In the genomic region with DNA sequence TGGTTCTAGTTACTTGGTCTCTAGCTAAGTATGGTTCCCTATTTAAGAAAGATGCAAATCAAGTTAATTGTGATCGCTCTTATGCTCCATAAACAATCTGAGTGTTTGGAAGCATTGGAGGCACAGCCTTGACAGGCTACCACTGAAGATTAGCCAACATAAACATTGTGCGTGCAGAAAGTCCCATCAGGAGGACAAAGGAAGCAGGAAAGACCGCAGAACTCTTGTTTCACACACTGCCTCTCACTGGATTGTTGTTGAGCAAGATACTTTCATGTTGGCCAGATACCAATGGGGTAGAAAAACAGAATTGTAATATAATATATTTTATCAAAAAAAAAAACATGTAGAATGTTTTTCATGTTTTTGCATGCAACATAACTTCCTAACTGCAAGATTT, we compare ENCODE assay signal across 30 cellular contexts.
DNase-seq lines count a peak whose midpoint lies in the region; ATAC-seq and TF ChIP-seq lines count a peak whose summit lies in the region.
"Had no signal": no experiment of that assay in that cellular context is flagged by ENCODE, and none has a peak within 500 bp of the region (broad histone marks: within the 10 kb centered on the region; RNA-seq: fewer than 3 reads in every experiment).

No MANE protein-coding gene starts in this region.

- no peaks in the 10 kb centered on the region for H3K4me1 Mint-ChIP-seq in activated CD4-positive, alpha-beta T cell treated with anti-CD3 and anti-CD28 coated beads for 36 hours
- H3K4me1 Mint-ChIP-seq: activated CD4-positive, alpha-beta T cell treated with anti-CD3 and anti-CD28 coated beads, Interleukin-2, amount 10 ng/mL, durations not matched to agents 24 days and 14 days; activated CD8-positive, alpha-beta memory T cell treated with anti-CD3 and anti-CD28 coated beads, Interleukin-2, amount 10 ng/mL, durations not matched to agents 7 days and 5 days; B cell; central memory CD8-positive, alpha-beta T cell; memory B cell; naive thymus-derived CD4-positive, alpha-beta T cell had no signal

- H3K4me3 ChIP-seq in AG10803 (ENCODE audit: low read length) (no peak overlapping the region), astrocyte of the cerebellum (ENCODE audit: low read depth, low read length) (no peak overlapping the region), mesenchymal stem cell (ENCODE audit: insufficient read depth in 1 of 2, low read depth in 1 of 2, low read length in 2 of 2) (no peak overlapping the region), mesendoderm (ENCODE audit: low read length) (no peak overlapping the region), MM.1S (ENCODE audit: low read length) (no peak overlapping the region)
- H3K4me3 ChIP-seq: dorsolateral prefrontal cortex, GM23338, heart right ventricle, spleen had no signal

- no peaks in the 10 kb centered on the region for H3K9me3 Mint-ChIP-seq in activated CD4-positive, alpha-beta T cell treated with anti-CD3 and anti-CD28 coated beads for 36 hours (ENCODE audit: low read depth)
- H3K9me3 Mint-ChIP-seq: activated CD4-positive, alpha-beta T cell treated with anti-CD3 and anti-CD28 coated beads, Interleukin-2, amount 10 ng/mL, durations not matched to agents 24 days and 14 days; activated naive CD4-positive, alpha-beta T cell treated with anti-CD3 and anti-CD28 coated beads for 36 hours; central memory CD8-positive, alpha-beta T cell; GM23338; HFFc6; memory B cell had no signal

- H3K36me3 ChIP-seq in mesenchymal stem cell (ENCODE audit: control insufficient read depth in 1 of 2, insufficient read depth in 2 of 2, low read depth in 1 of 2, low read length in 2 of 2) (no peaks in the 10 kb centered on the region), mesendoderm (ENCODE audit: control insufficient read depth, insufficient read depth, low read length) (no peaks in the 10 kb centered on the region), MM.1S (replicated peaks; ENCODE audit: insufficient read depth, low read length) (no peaks in the 10 kb centered on the region)
- H3K36me3 ChIP-seq: heart right ventricle, spleen had no signal

- no peaks in the 10 kb centered on the region for H3K4me1 ChIP-seq in mesenchymal stem cell (ENCODE audit: control insufficient read depth, insufficient read depth, low read depth, low read length)
- H3K4me1 ChIP-seq in mesendoderm (ENCODE audit: control insufficient read depth, low read depth, low read length) = no peaks in the 10 kb centered on the region
- H3K4me1 ChIP-seq in MM.1S (ENCODE audit: low read length) = no peaks in the 10 kb centered on the region
- H3K4me1 ChIP-seq: heart right ventricle, spleen had no signal

- no peak overlapping the region for H3K27ac ChIP-seq in epithelial cell of prostate
- no peak overlapping the region for H3K27ac ChIP-seq in mesenchymal stem cell (ENCODE audit: low read length, poor library complexity, severe bottlenecking)
- no peak overlapping the region for H3K27ac ChIP-seq in mesendoderm (ENCODE audit: low read depth, low read length)
- no peak overlapping the region for H3K27ac ChIP-seq in MM.1S (ENCODE audit: low read length)
- H3K27ac ChIP-seq: dorsolateral prefrontal cortex, heart right ventricle, spleen, VCaP had no signal

- H3K79me1 ChIP-seq in mesenchymal stem cell (replicated peaks; ENCODE audit: low read length, poor library complexity, severe bottlenecking) (no peaks in the 10 kb centered on the region), mesendoderm (ENCODE audit: low read length) (no peaks in the 10 kb centered on the region)

- H2BK5ac ChIP-seq in mesenchymal stem cell (ENCODE audit: low read depth, low read length, poor library complexity, severe bottlenecking) (no peak overlapping the region), mesendoderm (ENCODE audit: low read length) (no peak overlapping the region)

- no peak overlapping the region for H3K27ac Mint-ChIP-seq in activated CD4-positive, alpha-beta T cell treated with anti-CD3 and anti-CD28 coated beads for 36 hours
- H3K27ac Mint-ChIP-seq: activated CD4-positive, alpha-beta T cell treated with anti-CD3 and anti-CD28 coated beads, Interleukin-2, amount 10 ng/mL, durations not matched to agents 24 days and 14 days; activated CD8-positive, alpha-beta memory T cell treated with anti-CD3 and anti-CD28 coated beads, Interleukin-2, amount 10 ng/mL, durations not matched to agents 7 days and 5 days; activated naive CD4-positive, alpha-beta T cell treated with anti-CD3 and anti-CD28 coated beads for 36 hours; B cell; GM23338; HFFc6; memory B cell; naive thymus-derived CD4-positive, alpha-beta T cell had no signal

- intact Hi-C loops in activated CD4-positive, alpha-beta T cell treated with anti-CD3 and anti-CD28 coated beads for 36 hours (cut with DNase I, micrococcal nuclease) = no loop called here

- no peak overlapping the region for H3K56ac ChIP-seq in mesendoderm (ENCODE audit: low read length)

- no peaks in the 10 kb centered on the region for H3K9me2 ChIP-seq in MM.1S (replicated peaks; ENCODE audit: insufficient read depth, low read length)

- H3K4ac ChIP-seq in mesenchymal stem cell (ENCODE audit: low read depth in 1 of 2, low read length in 2 of 2) (no peak overlapping the region), mesendoderm (ENCODE audit: low read depth, low read length) (no peak overlapping the region)

- H2AFZ ChIP-seq in mesenchymal stem cell (ENCODE audit: low read depth, low read length) (no peak overlapping the region), MM.1S (ENCODE audit: low read length) (no peak overlapping the region)
- H2AFZ ChIP-seq: GM23338 had no signal

- H3K79me2 ChIP-seq in mesendoderm (ENCODE audit: control insufficient read depth, insufficient read depth, low read length) (no peaks in the 10 kb centered on the region), MM.1S (ENCODE audit: low read length) (no peaks in the 10 kb centered on the region)

- H3K9ac ChIP-seq in mesenchymal stem cell (ENCODE audit: low read length) = no peak overlapping the region
- H3K9ac ChIP-seq in mesendoderm (ENCODE audit: low read length) = no peak overlapping the region
- H3K9ac ChIP-seq in MM.1S (ENCODE audit: low read length) = no peak overlapping the region

- H3K23ac ChIP-seq in mesenchymal stem cell (ENCODE audit: low read length in 2 of 2) (no peak overlapping the region), mesendoderm (ENCODE audit: low read length) (no peak overlapping the region)

- no peak overlapping the region for H2BK120ac ChIP-seq in mesenchymal stem cell (ENCODE audit: low read depth, low read length)
- H2BK120ac ChIP-seq in mesendoderm (ENCODE audit: low read depth, low read length) = no peak overlapping the region

- H3K18ac ChIP-seq in mesenchymal stem cell (ENCODE audit: low read depth in 1 of 2, low read length in 2 of 2) = no peak overlapping the region
- H3K18ac ChIP-seq in mesendoderm (ENCODE audit: low read length) = no peak overlapping the region

- H3K9me3 ChIP-seq in mesenchymal stem cell (ENCODE audit: control insufficient read depth, low read length) (peaks cover 15% of the 10 kb centered on the region), MM.1S (replicated peaks; ENCODE audit: insufficient read depth, low read length) (no peaks in the 10 kb centered on the region)

- H4K91ac ChIP-seq in mesenchymal stem cell (ENCODE audit: low read length) = no peak overlapping the region

- TF ChIP-seq CTCF in AG10803 (conservative IDR thresholded peaks at IDR 0.05; ENCODE audit: low read length) (no peak), astrocyte of the cerebellum (IDR thresholded peaks at IDR 0.05; ENCODE audit: low read depth, low read length, missing control alignments) (no peak), MM.1S (IDR thresholded peaks at IDR 0.05; ENCODE audit: low read length) (no peak)

- H3K36me3 Mint-ChIP-seq in activated CD4-positive, alpha-beta T cell treated with anti-CD3 and anti-CD28 coated beads for 36 hours (ENCODE audit: low read depth) = no peaks in the 10 kb centered on the region
- H3K36me3 Mint-ChIP-seq: activated CD8-positive, alpha-beta memory T cell treated with anti-CD3 and anti-CD28 coated beads, Interleukin-2, amount 10 ng/mL, durations not matched to agents 7 days and 5 days; memory B cell; naive thymus-derived CD4-positive, alpha-beta T cell had no signal

- no peaks in the 10 kb centered on the region for H3F3A ChIP-seq in MM.1S (ENCODE audit: insufficient read depth, low read length)

- in situ Hi-C loops in astrocyte of the cerebellum (cut with HindIII; ENCODE audit: low sequenced_read_pairs) = no loop called here

- H2BK15ac ChIP-seq in mesenchymal stem cell (ENCODE audit: low read depth, poor library complexity, severe bottlenecking) = no peak overlapping the region
- H2BK15ac ChIP-seq in mesendoderm (replicated peaks; ENCODE audit: low read depth) = no peak overlapping the region

- H3K4me3 Mint-ChIP-seq in activated CD4-positive, alpha-beta T cell treated with anti-CD3 and anti-CD28 coated beads for 36 hours = no peak overlapping the region
- H3K4me3 Mint-ChIP-seq: activated CD4-positive, alpha-beta T cell treated with anti-CD3 and anti-CD28 coated beads, Interleukin-2, amount 10 ng/mL, durations not matched to agents 24 days and 14 days; activated CD8-positive, alpha-beta memory T cell treated with anti-CD3 and anti-CD28 coated beads, Interleukin-2, amount 10 ng/mL, durations not matched to agents 7 days and 5 days; activated naive CD4-positive, alpha-beta T cell treated with anti-CD3 and anti-CD28 coated beads for 36 hours; B cell; central memory CD8-positive, alpha-beta T cell; GM23338; HFFc6; memory B cell; naive thymus-derived CD4-positive, alpha-beta T cell had no signal

- CTCF ChIA-PET in activated CD4-positive, alpha-beta T cell treated with anti-CD3 and anti-CD28 coated beads for 36 hours (lab: Charles Lee) = interaction anchor here (1.1 kb wide), 1 partner anchor 13 kb away, joined by 4 read pairs; no protein-coding TSS in a partner anchor

- H3K4me2 ChIP-seq in mesenchymal stem cell (ENCODE audit: low read length, poor library complexity, severe bottlenecking) (no peak overlapping the region), mesendoderm (ENCODE audit: low read length) (no peak overlapping the region), MM.1S (ENCODE audit: low read depth, low read length) (no peak overlapping the region)
- H3K4me2 ChIP-seq: GM23338 had no signal

- no peak overlapping the region for H4K5ac ChIP-seq in mesendoderm (ENCODE audit: low read length)

- H3K27me3 ChIP-seq in mesenchymal stem cell (ENCODE audit: control insufficient read depth in 1 of 2, insufficient read depth in 1 of 2, low read length in 2 of 2) (no peaks in the 10 kb centered on the region), mesendoderm (ENCODE audit: insufficient read depth, low read length, poor library complexity) (no peaks in the 10 kb centered on the region), MM.1S (replicated peaks; ENCODE audit: insufficient read depth, low read length) (no peaks in the 10 kb centered on the region)
- H3K27me3 ChIP-seq: dorsolateral prefrontal cortex, spleen had no signal

- DNase-seq in AG10803 (ENCODE audit: low read depth) (peak; percentile 6), astrocyte of the cerebellum (ENCODE audit: low read depth) (peak; percentile 62), epithelial cell of prostate (ENCODE audit: low read depth, low spot score) (peak; percentile 20), mesenchymal stem cell (peak; percentile 78), mesendoderm (no peak), MM.1S (no peak)
- DNase-seq in activated CD4-positive, alpha-beta T cell treated with anti-CD3 and anti-CD28 coated beads for 36 hours = no peak
- DNase-seq in effector CD8-positive, alpha-beta T cell (lab: John Stamatoyannopoulos, UW) = no peak
- DNase-seq: activated CD4-positive, alpha-beta T cell treated with anti-CD3 and anti-CD28 coated beads, Interleukin-2, amount 10 ng/mL, durations not matched to agents 24 days and 14 days; activated CD8-positive, alpha-beta memory T cell treated with anti-CD3 and anti-CD28 coated beads, Interleukin-2, amount 10 ng/mL, durations not matched to agents 7 days and 5 days; activated naive CD4-positive, alpha-beta T cell treated with anti-CD3 and anti-CD28 coated beads for 36 hours; DMS153; dorsolateral prefrontal cortex; foreskin melanocyte; heart right ventricle; HFFc6; naive thymus-derived CD4-positive, alpha-beta T cell; NCI-H1048; NCI-H1694; NCI-H2171; NCI-H526; SHP77 treated with DMSO at 0.1 percent for 48 hours; spleen; T-helper 9 cell; trophoblast cell had no signal

- H3K14ac ChIP-seq in mesenchymal stem cell (ENCODE audit: low read length in 2 of 2) = no peak overlapping the region

- H2BK12ac ChIP-seq in mesenchymal stem cell (ENCODE audit: low read length in 2 of 2) = no peak overlapping the region

- H4K8ac ChIP-seq in mesenchymal stem cell (ENCODE audit: low read length) (no peak overlapping the region), mesendoderm (ENCODE audit: low read depth, low read length) (no peak overlapping the region)

- H3K27me3 Mint-ChIP-seq in activated CD4-positive, alpha-beta T cell treated with anti-CD3 and anti-CD28 coated beads for 36 hours = peaks cover 1% of the 10 kb centered on the region
- H3K27me3 Mint-ChIP-seq: activated CD4-positive, alpha-beta T cell treated with anti-CD3 and anti-CD28 coated beads, Interleukin-2, amount 10 ng/mL, durations not matched to agents 24 days and 14 days; activated CD8-positive, alpha-beta memory T cell treated with anti-CD3 and anti-CD28 coated beads, Interleukin-2, amount 10 ng/mL, durations not matched to agents 7 days and 5 days; B cell; central memory CD8-positive, alpha-beta T cell; memory B cell; naive thymus-derived CD4-positive, alpha-beta T cell had no signal

- POLR2A ChIA-PET in activated CD4-positive, alpha-beta T cell treated with anti-CD3 and anti-CD28 coated beads for 36 hours (lab: Charles Lee) = no interaction called here

- WGBS in mesenchymal stem cell = 32% methylated on average over 2 of the region's 3 CpGs
- no CpG with 5 or more reads among the region's 3 CpGs for WGBS in mesendoderm (ENCODE audit: extremely low coverage, insufficient coverage, low lambda C conversion rate)

- ATAC-seq in activated CD4-positive, alpha-beta T cell treated with anti-CD3 and anti-CD28 coated beads for 36 hours = no peak
- ATAC-seq: activated CD8-positive, alpha-beta memory T cell treated with anti-CD3 and anti-CD28 coated beads, Interleukin-2, amount 10 ng/mL, durations not matched to agents 7 days and 5 days; GM23338; heart right ventricle; naive thymus-derived CD4-positive, alpha-beta T cell had no signal

- no peak overlapping the region for H2AK5ac ChIP-seq in mesenchymal stem cell (ENCODE audit: low read length, severe bottlenecking)
- no peak overlapping the region for H2AK5ac ChIP-seq in mesendoderm (ENCODE audit: low read length)

- no peaks in the 10 kb centered on the region for H4K20me1 ChIP-seq in MM.1S (ENCODE audit: insufficient read depth, low read length)

Comparison
In these comparisons a context has a peak if more than half of its experiments do, and no peak if none do; other contexts are left out.
1. DNase-seq: peak in AG10803 (single experiment), astrocyte of the cerebellum (single experiment), epithelial cell of prostate (single experiment) and mesenchymal stem cell (single experiment); none in mesendoderm (single experiment), MM.1S (single experiment), activated CD4-positive, alpha-beta T cell treated with anti-CD3 and anti-CD28 coated beads for 36 hours (single experiment) and effector CD8-positive, alpha-beta T cell (single experiment).